ENCODE assay signal across 32 cellular contexts in the genomic region with DNA sequence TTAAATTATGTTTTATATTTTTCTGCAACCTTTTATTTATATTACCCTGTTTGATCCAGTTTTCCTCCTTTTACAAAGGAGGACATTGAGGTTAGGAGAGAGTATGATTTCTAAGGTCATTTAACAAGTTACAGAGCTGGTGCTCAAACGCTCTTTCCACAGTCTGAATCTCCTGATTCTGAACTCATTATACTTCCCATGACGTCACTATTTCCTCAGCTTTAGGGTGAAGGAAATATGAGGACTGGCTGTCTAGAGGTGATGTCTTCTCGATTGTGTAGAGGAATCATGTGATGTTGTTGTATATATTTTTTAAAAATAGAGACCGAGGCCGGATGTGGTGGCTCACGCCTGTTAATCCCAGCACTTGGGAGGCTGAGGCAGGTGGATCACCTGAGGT.
"Had no signal": no experiment of that assay in that cellular context is flagged by ENCODE, and none has a peak within 500 bp of the region (broad histone marks: within the 10 kb centered on the region; RNA-seq: fewer than 3 reads in every experiment).

No MANE protein-coding gene starts in this region.

- H3K9me3 ChIP-seq: SJSA1, SK-N-SH had no signal

- H3K27ac ChIP-seq: KMS-11, PC-9, RWPE1, SJSA1 had no signal

- H3K4me2 ChIP-seq: KMS-11, PC-9, SK-N-SH had no signal

- H2AFZ ChIP-seq: PC-9 had no signal

- DNase-seq: Karpas-422, MM.1S, MV-4-11, NCI-H1092, NCI-H1105, NCI-H1436, NCI-H146, NCI-H1694, NCI-H187, NCI-H1930, NCI-H2029 treated with DMSO at 0.1 percent for 48 hours, NCI-H2081 treated with DMSO at 0.1 percent for 48 hours, NCI-H2107, NCI-H2171, NCI-H226, NCI-H446 treated with DMSO at 0.1 percent for 48 hours, NCI-H510A, NCI-H524, NCI-H526, NCI-H69, NCI-H748 treated with DMSO at 0.1 percent for 48 hours, NCI-H82, PC-9, SHP77 treated with DMSO at 0.1 percent for 48 hours, SK-N-SH, SW 1271 had no signal

- H3K27me3 ChIP-seq: SJSA1 had no signal

- H3K4me1 ChIP-seq: SJSA1 had no signal

- H3K9ac ChIP-seq: KMS-11, SK-N-SH had no signal

- ATAC-seq: Panc1, Right ventricle myocardium inferior had no signal

- H3K4me3 ChIP-seq: PC-9, SJSA1 had no signal

- FAIRE-seq: RCC 7860 had no signal
